ENCODE assay signal across 19 cellular contexts in genomic region chr5:59807806-59808205, GRCh38.
DNase-seq lines count a peak whose midpoint lies in the region; ATAC-seq, FAIRE-seq and TF ChIP-seq lines count a peak whose summit lies in the region.
"Had no signal": no experiment of that assay in that cellular context is flagged by ENCODE, and none has a peak within 500 bp of the region (broad histone marks: within the 10 kb centered on the region; RNA-seq: fewer than 3 reads in every experiment).

No MANE protein-coding gene starts in this region.

- H3K4me3 ChIP-seq in GM23338, result no peak overlapping the region
- H3K4me3 ChIP-seq: HAP-1 had no signal

- H3K4me3 Mint-ChIP-seq in GM23338, result no peak overlapping the region
- H3K4me3 Mint-ChIP-seq in stimulated activated memory B cell treated with anti-CD40 and anti-IgM and Interleukin-4, amounts not matched to agents 10 μg/mL and 1 μg/mL and 100 μg/mL, for 72 hours, result no peak overlapping the region
- H3K4me3 Mint-ChIP-seq in chondrocyte (ENCODE audit: unreplicated experiment), result no peak overlapping the region
- H3K4me3 Mint-ChIP-seq: CD4-positive, CD25-positive, alpha-beta regulatory T cell; CD8-positive, alpha-beta T cell; HFFc6 had no signal

- no peaks in the 10 kb centered on the region for H3K27me3 ChIP-seq in GM23338 (ENCODE audit: insufficient read depth)

- H3K27me3 Mint-ChIP-seq in GM23338 (ENCODE audit: insufficient read depth, low read depth, poor library complexity) (peaks cover 4% of the 10 kb centered on the region), chondrocyte (ENCODE audit: low read depth) (peaks cover 3% of the 10 kb centered on the region)
- no peaks in the 10 kb centered on the region for H3K27me3 Mint-ChIP-seq in stimulated activated memory B cell treated with anti-CD40 and anti-IgM and Interleukin-4, amounts not matched to agents 10 μg/mL and 1 μg/mL and 100 μg/mL, for 72 hours

- H3K27ac ChIP-seq in GM23338 (ENCODE audit: low read depth), result no peak overlapping the region
- H3K27ac ChIP-seq: C4-2B had no signal

- DNase-seq in GM23338 (ENCODE audit: low spot score) (no peak), UCSD-AML1 (lab: John Stamatoyannopoulos, UW; ENCODE audit: unreplicated experiment) (peak; percentile 57), iPS-NIHi7 (ENCODE audit: extremely low spot score) (no peak), HTR-8/SVneo (ENCODE audit: insufficient read length, low spot score) (no peak), chondrocyte (ENCODE audit: low spot score) (no peak)
- DNase-seq: Caco-2; CD4-positive, CD25-positive, alpha-beta regulatory T cell; CD8-positive, alpha-beta T cell; DMS79; EL; GF-D8; GOT3; HFFc6 had no signal

- H4K20me1 ChIP-seq in GM23338 (replicated peaks; ENCODE audit: insufficient read depth), result no peaks in the 10 kb centered on the region

- no peak for FAIRE-seq in HTR-8/SVneo (lab: Jason Lieb, UNC)
- FAIRE-seq: GM12891, GM18507, H54 had no signal

- H3K9me2 ChIP-seq in GM23338 (ENCODE audit: insufficient read depth), result no peaks in the 10 kb centered on the region

- no peak overlapping the region for H3K27ac Mint-ChIP-seq in GM23338
- H3K27ac Mint-ChIP-seq in stimulated activated memory B cell treated with anti-CD40 and anti-IgM and Interleukin-4, amounts not matched to agents 10 μg/mL and 1 μg/mL and 100 μg/mL, for 72 hours, result peak overlapping the region; percentile 42
- no peak overlapping the region for H3K27ac Mint-ChIP-seq in chondrocyte (ENCODE audit: unreplicated experiment)
- H3K27ac Mint-ChIP-seq: CD4-positive, CD25-positive, alpha-beta regulatory T cell; CD8-positive, alpha-beta T cell; HFFc6 had no signal

- TF ChIP-seq CTCF in GM23338 (conservative IDR thresholded peaks at IDR 0.05; ENCODE audit: low read depth in 2 of 2) (no peak), chondrocyte (IDR thresholded peaks at IDR 0.05) (no peak)

- H3K9me3 Mint-ChIP-seq in GM23338 (no peaks in the 10 kb centered on the region), chondrocyte (ENCODE audit: low read depth) (no peaks in the 10 kb centered on the region)
- no peaks in the 10 kb centered on the region for H3K9me3 Mint-ChIP-seq in stimulated activated memory B cell treated with anti-CD40 and anti-IgM and Interleukin-4, amounts not matched to agents 10 μg/mL and 1 μg/mL and 100 μg/mL, for 72 hours
- H3K9me3 Mint-ChIP-seq: CD4-positive, CD25-positive, alpha-beta regulatory T cell; CD8-positive, alpha-beta T cell; HFFc6 had no signal

- no peaks in the 10 kb centered on the region for H3K36me3 Mint-ChIP-seq in GM23338 (ENCODE audit: low read depth)
- no peaks in the 10 kb centered on the region for H3K36me3 Mint-ChIP-seq in stimulated activated memory B cell treated with anti-CD40 and anti-IgM and Interleukin-4, amounts not matched to agents 10 μg/mL and 1 μg/mL and 100 μg/mL, for 72 hours
- H3K36me3 Mint-ChIP-seq in chondrocyte (ENCODE audit: low read depth), result no peaks in the 10 kb centered on the region
- H3K36me3 Mint-ChIP-seq: CD4-positive, CD25-positive, alpha-beta regulatory T cell; CD8-positive, alpha-beta T cell had no signal

- no peaks in the 10 kb centered on the region for H3K36me3 ChIP-seq in GM23338 (ENCODE audit: insufficient read depth)
- H3K36me3 ChIP-seq: HAP-1 had no signal

- H3K4me1 Mint-ChIP-seq in GM23338, result no peaks in the 10 kb centered on the region
- H3K4me1 Mint-ChIP-seq in stimulated activated memory B cell treated with anti-CD40 and anti-IgM and Interleukin-4, amounts not matched to agents 10 μg/mL and 1 μg/mL and 100 μg/mL, for 72 hours, result peaks cover 6% of the 10 kb centered on the region
- H3K4me1 Mint-ChIP-seq in chondrocyte (ENCODE audit: low read depth), result peaks cover 10% of the 10 kb centered on the region

- 0 out of 2 replicates have a peak overlapping the region, but pooled peaks have one; percentile 32 for H2AFZ ChIP-seq in GM23338

- H3K4me2 ChIP-seq in GM23338, result no peak overlapping the region

- H3K4me1 ChIP-seq in GM23338 (ENCODE audit: insufficient read depth), result no peaks in the 10 kb centered on the region
- H3K4me1 ChIP-seq: Caco-2, HAP-1 had no signal

- no peaks in the 10 kb centered on the region for H3K79me2 ChIP-seq in GM23338 (replicated peaks; ENCODE audit: insufficient read depth)

- no peaks in the 10 kb centered on the region for H3F3A ChIP-seq in GM23338 (replicated peaks; ENCODE audit: low read depth)

- no peak for ATAC-seq in GM23338
- no peak for ATAC-seq in stimulated activated memory B cell treated with anti-CD40 and anti-IgM and Interleukin-4, amounts not matched to agents 10 μg/mL and 1 μg/mL and 100 μg/mL, for 72 hours
- ATAC-seq: CD8-positive, alpha-beta T cell had no signal

TF ChIP-seq in GM23338, 12 proteins besides CTCF, POLR2A, EP300 and RAD21 (continues in another document):
- TF ChIP-seq ZNF462 (CRISPR knock-in tag; IDR thresholded peaks at IDR 0.05) (no peak), JUNB (IDR thresholded peaks at IDR 0.05; ENCODE audit: unreplicated experiment) (no peak), EZH2phosphoT487 (IDR thresholded peaks at IDR 0.05; ENCODE audit: unreplicated experiment) (no peak), ZNF331 (CRISPR knock-in tag; IDR thresholded peaks at IDR 0.05; ENCODE audit: low read depth) (no peak), ZNF114 (CRISPR knock-in tag; IDR thresholded peaks at IDR 0.05) (no peak), EZH2 (IDR thresholded peaks at IDR 0.05; ENCODE audit: low read depth, unreplicated experiment) (no peak), POLR2AphosphoS5 (IDR thresholded peaks at IDR 0.05; ENCODE audit: low read depth) (no peak), CREB1 (CRISPR knock-in tag; IDR thresholded peaks at IDR 0.05; ENCODE audit: low read depth) (no peak), NANOG (IDR thresholded peaks at IDR 0.05; ENCODE audit: borderline replicate concordance) (no peak)
- TF ChIP-seq, protein P1, sequence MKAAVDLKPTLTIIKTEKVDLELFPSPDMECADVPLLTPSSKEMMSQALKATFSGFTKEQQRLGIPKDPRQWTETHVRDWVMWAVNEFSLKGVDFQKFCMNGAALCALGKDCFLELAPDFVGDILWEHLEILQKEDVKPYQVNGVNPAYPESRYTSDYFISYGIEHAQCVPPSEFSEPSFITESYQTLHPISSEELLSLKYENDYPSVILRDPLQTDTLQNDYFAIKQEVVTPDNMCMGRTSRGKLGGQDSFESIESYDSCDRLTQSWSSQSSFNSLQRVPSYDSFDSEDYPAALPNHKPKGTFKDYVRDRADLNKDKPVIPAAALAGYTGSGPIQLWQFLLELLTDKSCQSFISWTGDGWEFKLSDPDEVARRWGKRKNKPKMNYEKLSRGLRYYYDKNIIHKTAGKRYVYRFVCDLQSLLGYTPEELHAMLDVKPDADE (IDR thresholded peaks at IDR 0.05), result no peak
